In genomic region chr16:69871708-69872107, GRCh38 we compare ENCODE assay signal across 27 cellular contexts.
A peak's percentile ranks its signal among the peaks of the same experiment; 100 is the strongest.
DNase-seq lines count a peak whose midpoint lies in the region; ATAC-seq, FAIRE-seq and TF ChIP-seq lines count a peak whose summit lies in the region.
"Had no signal": no experiment of that assay in that cellular context is flagged by ENCODE, and none has a peak within 500 bp of the region (broad histone marks: within the 10 kb centered on the region; RNA-seq: fewer than 3 reads in every experiment).

No MANE protein-coding gene starts in this region.

- in situ Hi-C loops in HepG2 (cut with HindIII; ENCODE audit: extremely low pct_ligation_motif_present, low pct_unique_long_range_greater_than_20kb): no loop called here

- H3K27me3 Mint-ChIP-seq in HFFc6 (ENCODE audit: insufficient read depth) (no peaks in the 10 kb centered on the region), T-cell (no peaks in the 10 kb centered on the region)
- H3K27me3 Mint-ChIP-seq: B cell; CD4-positive, alpha-beta T cell had no signal

- H3K4me1 Mint-ChIP-seq in HFFc6 (ENCODE audit: low read depth) (peaks cover 7% of the 10 kb centered on the region; the same call in 1 of the 2 replicates), T-cell (no peaks in the 10 kb centered on the region)
- H3K4me1 Mint-ChIP-seq: B cell had no signal

- H3K4me3 ChIP-seq in HepG2 (replicated peaks in 1 of 3; ENCODE audit: insufficient read depth in 1 of 3, low read depth in 2 of 3, low read length in 3 of 3) (no peak overlapping the region), right lobe of liver (no peak overlapping the region), hepatocyte (no peak overlapping the region), thyroid gland (replicated peaks in 1 of 3) (no peak overlapping the region)
- H3K4me3 ChIP-seq: A549; BLaER1 treated with 17β-estradiol and CSF1 and Interleukin-3, amounts not matched to agents 10 nM and 100 nM; GM12878 had no signal

- no peaks in the 10 kb centered on the region for H3K9me2 ChIP-seq in hepatocyte (replicated peaks; ENCODE audit: insufficient read depth)

- H3K27me3 ChIP-seq in HepG2 (ENCODE audit: control insufficient read depth in 1 of 2, insufficient read depth in 2 of 2, low read length in 2 of 2) (no peaks in the 10 kb centered on the region), right lobe of liver (no peaks in the 10 kb centered on the region), hepatocyte (no peaks in the 10 kb centered on the region), thyroid gland (no peaks in the 10 kb centered on the region)
- H3K27me3 ChIP-seq: BLaER1 treated with 17β-estradiol and CSF1 and Interleukin-3, amounts not matched to agents 10 nM and 100 nM had no signal

- H3K27ac Mint-ChIP-seq in HFFc6: no peak overlapping the region
- no peak overlapping the region for H3K27ac Mint-ChIP-seq in T-cell
- H3K27ac Mint-ChIP-seq: B cell; CD4-positive, alpha-beta T cell; CD8-positive, alpha-beta T cell had no signal

- POLR2A ChIA-PET in HepG2 (lab: Yijun Ruan, JAX): no interaction called here
- POLR2A ChIA-PET in T-cell (lab: Charles Lee): no interaction called here

- FAIRE-seq in HepG2 (lab: Jason Lieb, UNC): no peak
- FAIRE-seq: A549, GM12878, GM12892, GM18507 had no signal

- ATAC-seq in HepG2 (no peak), right lobe of liver (no peak), sciatic nerve (no peak), GM19395 (IDR thresholded peaks at IDR 0.05; ENCODE audit: unreplicated experiment) (no peak), T-cell (replicated peaks in 1 of 4) (no peak)
- ATAC-seq: A549; CD8-positive, alpha-beta T cell; GM12878 had no signal

- H2AFZ ChIP-seq in HepG2 (ENCODE audit: low read length) (no peak overlapping the region), hepatocyte (no peak overlapping the region)

- H3K9ac ChIP-seq in HepG2 (ENCODE audit: insufficient read depth, low read depth, low read length): no peak overlapping the region
- H3K9ac ChIP-seq: BLaER1 treated with 17β-estradiol and CSF1 and Interleukin-3, amounts not matched to agents 10 nM and 100 nM had no signal

- BruUV-seq in HepG2 (replicated peaks; lab: Mats Ljungman, UMichigan): no TSS peak

- H3K4me3 Mint-ChIP-seq in HFFc6: no peak overlapping the region
- H3K4me3 Mint-ChIP-seq in T-cell: no peak overlapping the region
- H3K4me3 Mint-ChIP-seq: B cell; CD4-positive, alpha-beta T cell; CD8-positive, alpha-beta T cell had no signal

- TF ChIP-seq POLR2A in HepG2 (IDR thresholded peaks at IDR 0.05; ENCODE audit: insufficient read depth in 1 of 2, low read depth in 2 of 2, low read length in 2 of 2): no peak
- no peak for TF ChIP-seq POLR2A in right lobe of liver (IDR thresholded peaks at IDR 0.05)
- no peak for TF ChIP-seq POLR2A in thyroid gland (IDR thresholded peaks at IDR 0.05)

- H3K4me1 ChIP-seq in HepG2 (ENCODE audit: insufficient read depth, low read length) (no peaks in the 10 kb centered on the region), right lobe of liver (peaks cover 0 to 3% (median 0%) of the 10 kb centered on the region in 4 donors), hepatocyte (ENCODE audit: insufficient read depth) (no peaks in the 10 kb centered on the region), thyroid gland (peaks cover 33 to 50% of the 10 kb centered on the region in 2 donors)
- H3K4me1 ChIP-seq: A549 had no signal

- H3K36me3 ChIP-seq in HepG2 (replicated peaks in 1 of 2; ENCODE audit: control insufficient read depth in 1 of 2, insufficient read depth in 2 of 2, low read length in 2 of 2) (peaks cover 29 to 42% of the 10 kb centered on the region in 2 experiments), right lobe of liver (peaks cover 0 to 26% (median 7%) of the 10 kb centered on the region in 4 donors), hepatocyte (replicated peaks; ENCODE audit: insufficient read depth, low read depth) (no peaks in the 10 kb centered on the region), thyroid gland (no peaks in the 10 kb centered on the region)

- H4K20me1 ChIP-seq in HepG2 (ENCODE audit: insufficient read depth, low read length) (no peaks in the 10 kb centered on the region), hepatocyte (ENCODE audit: insufficient read depth, poor library complexity, severe bottlenecking) (no peaks in the 10 kb centered on the region)

- H3K9me3 ChIP-seq in HepG2 (ENCODE audit: low read length): no peaks in the 10 kb centered on the region
- H3K9me3 ChIP-seq in right lobe of liver: no peaks in the 10 kb centered on the region
- H3K9me3 ChIP-seq in hepatocyte (ENCODE audit: low read depth): no peaks in the 10 kb centered on the region
- H3K9me3 ChIP-seq in thyroid gland: no peaks in the 10 kb centered on the region

- H3K36me3 Mint-ChIP-seq in HFFc6 (ENCODE audit: low read depth): peaks cover 35% of the 10 kb centered on the region
- peaks cover 62% of the 10 kb centered on the region for H3K36me3 Mint-ChIP-seq in T-cell

- H3K4me2 ChIP-seq in HepG2 (ENCODE audit: low read depth, low read length) (no peak overlapping the region), hepatocyte (no peak overlapping the region)
- H3K4me2 ChIP-seq: A549; BLaER1 treated with 17β-estradiol and CSF1 and Interleukin-3, amounts not matched to agents 10 nM and 100 nM had no signal

- no peak for TF ChIP-seq RAD21 in HepG2 (CRISPR knock-in tag; IDR thresholded peaks at IDR 0.05)

- TF ChIP-seq CTCF in HepG2 (CRISPR knock-in tag; IDR thresholded peaks at IDR 0.05) (no peak), right lobe of liver (IDR thresholded peaks at IDR 0.05) (no peak), hepatocyte (IDR thresholded peaks at IDR 0.05; ENCODE audit: poor library complexity) (no peak), thyroid gland (IDR thresholded peaks at IDR 0.05) (no peak), HFFc6 (IDR thresholded peaks at IDR 0.05) (no peak)

- H3K79me2 ChIP-seq in HepG2 (ENCODE audit: insufficient read depth, low read length): no peaks in the 10 kb centered on the region
- no peaks in the 10 kb centered on the region for H3K79me2 ChIP-seq in hepatocyte

- TF ChIP-seq EP300 in HepG2 (IDR thresholded peaks at IDR 0.05; ENCODE audit: low read depth in 2 of 2, low read length in 2 of 2) (no peak), HepG2 (CRISPR knock-in tag; IDR thresholded peaks at IDR 0.05; ENCODE audit: borderline replicate concordance) (no peak)

- H3K9me3 Mint-ChIP-seq in HFFc6 (peaks cover 4% of the 10 kb centered on the region), T-cell (no peaks in the 10 kb centered on the region)
- H3K9me3 Mint-ChIP-seq: CD4-positive, alpha-beta T cell had no signal

- H3K27ac ChIP-seq in HepG2 (ENCODE audit: extremely low read length, insufficient read depth, low read length) (no peak overlapping the region), right lobe of liver (no peak overlapping the region), hepatocyte (peak overlapping the region; percentile 30), thyroid gland (peak overlapping the region; percentile 90 to 98 (median 97))
- H3K27ac ChIP-seq: 22Rv1; A549; BLaER1 treated with 17β-estradiol and CSF1 and Interleukin-3, amounts not matched to agents 10 nM and 100 nM; C4-2B had no signal

- intact Hi-C loops in HepG2 (cut with micrococcal nuclease; ENCODE audit: unreplicated experiment) (no loop called here), right lobe of liver (cut with DNase I) (no loop called here), sciatic nerve (cut with DNase I) (no loop called here), thyroid gland (cut with DNase I) (no loop called here)

- WGBS in HepG2 (ENCODE audit: low lambda C conversion rate): 96% methylated on average over 12 of the region's 15 CpGs
- 98% methylated on average over 7 of the region's 15 CpGs for WGBS in right lobe of liver (ENCODE audit: insufficient coverage, low coverage, low lambda C conversion rate, missing lambda C conversion rate)
- 93% methylated on average over 15 of the region's 15 CpGs for WGBS in hepatocyte (ENCODE audit: low lambda C conversion rate, missing lambda C conversion rate)
- 98 to 99% methylated on average over 13 to 15 of the region's 15 CpGs for WGBS in thyroid gland, 2 donors

- DNase-seq in HepG2 (ENCODE audit: low spot score) (no peak), right lobe of liver (no peak), hepatocyte (ENCODE audit: low spot score) (no peak), sciatic nerve (ENCODE audit: low spot score) (peak; percentile 45), thyroid gland (no peak), HFFc6 (no peak), T-cell (no peak)
- DNase-seq: AML-193; CD4-positive, alpha-beta T cell; CD8-positive, alpha-beta T cell; COR-L47; DMS 273 treated with DMSO at 0.1 percent for 48 hours; DMS153; DMS53; DMS79; DND-41; EL; GDM1 had no signal

- CTCF ChIA-PET in HepG2 (lab: Yijun Ruan, JAX; ENCODE audit: low intra/inter-chr PET ratio, low total read pairs) (no interaction called here), T-cell (lab: Charles Lee) (no interaction called here)

TF ChIP-seq in HepG2, 621 proteins besides CTCF, POLR2A, EP300 and RAD21:
- TF ChIP-seq ZFP36L2 (CRISPR knock-in tag; IDR thresholded peaks at IDR 0.05) (no peak), ZNF768 (CRISPR knock-in tag; IDR thresholded peaks at IDR 0.05) (peak; percentile 11; the same call in 1 of the 2 replicates), KAT8 (CRISPR knock-in tag; IDR thresholded peaks at IDR 0.05) (no peak), RFX5 (IDR thresholded peaks at IDR 0.05; ENCODE audit: low read depth, low read length) (no peak)

Comparison
In these comparisons a context has a peak if more than half of its experiments do, and no peak if none do; other contexts are left out.
1. H3K27ac ChIP-seq: peak in hepatocyte (single experiment) and thyroid gland (3 of 3); none in HepG2 (single experiment) and right lobe of liver (0 of 3).